ENCODE assay signal across 1 cellular context in the genomic region with DNA sequence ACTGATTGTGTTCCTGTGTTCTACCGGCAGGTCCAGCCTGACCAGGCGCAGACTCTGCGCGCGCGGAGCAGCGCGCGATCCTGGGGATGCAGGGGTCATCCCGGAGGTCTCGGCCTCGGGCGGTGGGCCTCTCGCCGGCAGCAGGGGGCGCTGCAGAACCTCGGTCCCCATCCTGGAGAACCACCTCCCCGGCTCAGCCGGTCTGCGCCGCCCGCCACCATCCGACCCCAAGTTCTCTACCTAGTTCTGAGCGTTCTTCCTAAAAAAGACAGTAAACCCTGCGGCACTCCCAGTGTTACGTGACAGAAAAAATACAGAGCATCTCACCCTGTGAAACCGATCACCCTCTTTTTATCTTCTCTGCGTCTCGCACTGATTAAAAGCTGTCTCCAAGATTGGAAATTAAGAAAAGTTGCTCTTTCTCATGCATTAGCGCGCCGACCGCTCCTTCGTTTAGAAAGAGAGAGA.
TF ChIP-seq lines count a peak whose summit lies in the region.

No MANE protein-coding gene starts in this region.

TF ChIP-seq in K562, 482 proteins besides CTCF, POLR2A, EP300 and RAD21 (continued from another document and continues in another):
- TF ChIP-seq ZNF609 (CRISPR knock-in tag; IDR thresholded peaks at IDR 0.05; ENCODE audit: borderline replicate concordance) = no peak
- TF ChIP-seq ZNF395 (CRISPR knock-in tag; IDR thresholded peaks at IDR 0.05) = no peak
- no peak for TF ChIP-seq MEF2D (tag; conservative IDR thresholded peaks at IDR 0.05; ENCODE audit: low read depth)
- TF ChIP-seq SMARCB1 (IDR thresholded peaks at IDR 0.05; ENCODE audit: insufficient read length, low read depth) = no peak
- 0 out of 2 replicates have a peak, but pooled peaks have one; percentile 56 for TF ChIP-seq LCOR (CRISPR knock-in tag; IDR thresholded peaks at IDR 0.05)
- no peak for TF ChIP-seq ATF7 (IDR thresholded peaks at IDR 0.05)
- TF ChIP-seq HMG20B (CRISPR knock-in tag; IDR thresholded peaks at IDR 0.05) = no peak
- TF ChIP-seq CCNT2 (IDR thresholded peaks at IDR 0.05; ENCODE audit: borderline replicate concordance, extremely low read depth, insufficient read length, low read depth, low read length) = peak; percentile 36
- no peak for TF ChIP-seq TBL1XR1 (IDR thresholded peaks at IDR 0.05; ENCODE audit: low read length in 2 of 2)
- TF ChIP-seq ZSCAN32 (CRISPR knock-in tag; IDR thresholded peaks at IDR 0.05) = no peak
- no peak for TF ChIP-seq EWSR1 (IDR thresholded peaks at IDR 0.05; ENCODE audit: borderline replicate concordance, low read depth, partially characterized antibody)
- TF ChIP-seq SMC3 (conservative IDR thresholded peaks at IDR 0.05; ENCODE audit: insufficient read depth, low read depth, low read length) = peak; percentile 53
- TF ChIP-seq ZNF212 (CRISPR knock-in tag; IDR thresholded peaks at IDR 0.05) = no peak
- TF ChIP-seq ZBED1 (IDR thresholded peaks at IDR 0.05) = no peak
- TF ChIP-seq KDM1A (IDR thresholded peaks at IDR 0.05) = 0 out of 4 replicates have a peak, but pooled peaks of 1 of the 2 experiments have one; percentile 5
- peak; percentile 81 for TF ChIP-seq ZBTB7A (IDR thresholded peaks at IDR 0.05; ENCODE audit: borderline replicate concordance, control insufficient read depth, low read depth, low read length)
- no peak for TF ChIP-seq ZBTB33 (CRISPR knock-in tag; IDR thresholded peaks at IDR 0.05)
- TF ChIP-seq POLR3A (IDR thresholded peaks at IDR 0.05; ENCODE audit: borderline replicate concordance, extremely low read depth, insufficient read depth, insufficient read length) = no peak
- TF ChIP-seq SAFB (IDR thresholded peaks at IDR 0.05; ENCODE audit: borderline replicate concordance, low read depth, low read length) = no peak
- TF ChIP-seq KDM4B (IDR thresholded peaks at IDR 0.05; ENCODE audit: borderline replicate concordance in 2 of 2, low read depth in 1 of 2) = no peak
- TF ChIP-seq, protein P1, sequence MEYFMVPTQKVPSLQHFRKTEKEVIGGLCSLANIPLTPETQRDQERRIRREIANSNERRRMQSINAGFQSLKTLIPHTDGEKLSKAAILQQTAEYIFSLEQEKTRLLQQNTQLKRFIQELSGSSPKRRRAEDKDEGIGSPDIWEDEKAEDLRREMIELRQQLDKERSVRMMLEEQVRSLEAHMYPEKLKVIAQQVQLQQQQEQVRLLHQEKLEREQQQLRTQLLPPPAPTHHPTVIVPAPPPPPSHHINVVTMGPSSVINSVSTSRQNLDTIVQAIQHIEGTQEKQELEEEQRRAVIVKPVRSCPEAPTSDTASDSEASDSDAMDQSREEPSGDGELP (CRISPR knock-in tag; IDR thresholded peaks at IDR 0.05; ENCODE audit: borderline replicate concordance) = peak; percentile 66; the same call in 1 of the 2 replicates
- no peak for TF ChIP-seq LARP7 (IDR thresholded peaks at IDR 0.05)
- TF ChIP-seq TBP (optimal IDR thresholded peaks at IDR 0.05; ENCODE audit: low read depth, low read length) = no peak
- TF ChIP-seq ZBTB12 (CRISPR knock-in tag; IDR thresholded peaks at IDR 0.05) = no peak
- TF ChIP-seq FIP1L1 (IDR thresholded peaks at IDR 0.05; ENCODE audit: low read depth, low read length, poor library complexity, severe bottlenecking) = no peak
- TF ChIP-seq MTA3 (IDR thresholded peaks at IDR 0.05; ENCODE audit: borderline replicate concordance) = no peak
- TF ChIP-seq KAT2B (IDR thresholded peaks at IDR 0.05; ENCODE audit: low read depth, low read length) = no peak
- TF ChIP-seq GABPB1 (CRISPR knock-in tag; IDR thresholded peaks at IDR 0.05) = peak; percentile 47; the same call in 1 of the 2 replicates
- no peak for TF ChIP-seq COPS2 (conservative IDR thresholded peaks at IDR 0.05)
- no peak for TF ChIP-seq DIDO1 (tag; IDR thresholded peaks at IDR 0.05; ENCODE audit: low read depth)
- TF ChIP-seq NRF1 (conservative IDR thresholded peaks at IDR 0.05 in 1 of 2, IDR thresholded peaks at IDR 0.05 in 1 of 2) = peak; percentile 43 to 51; a peak in 3 of 4 replicates
- peak; percentile 38; the same call in 1 of the 2 replicates for TF ChIP-seq CTBP1 (IDR thresholded peaks at IDR 0.05; ENCODE audit: borderline replicate concordance)
- TF ChIP-seq SRSF3 (IDR thresholded peaks at IDR 0.05; ENCODE audit: insufficient read depth, low read length) = no peak
- no peak for TF ChIP-seq ZMIZ1 (IDR thresholded peaks at IDR 0.05; ENCODE audit: low read depth in 2 of 2, low read length in 2 of 2)
- TF ChIP-seq, protein P2, sequence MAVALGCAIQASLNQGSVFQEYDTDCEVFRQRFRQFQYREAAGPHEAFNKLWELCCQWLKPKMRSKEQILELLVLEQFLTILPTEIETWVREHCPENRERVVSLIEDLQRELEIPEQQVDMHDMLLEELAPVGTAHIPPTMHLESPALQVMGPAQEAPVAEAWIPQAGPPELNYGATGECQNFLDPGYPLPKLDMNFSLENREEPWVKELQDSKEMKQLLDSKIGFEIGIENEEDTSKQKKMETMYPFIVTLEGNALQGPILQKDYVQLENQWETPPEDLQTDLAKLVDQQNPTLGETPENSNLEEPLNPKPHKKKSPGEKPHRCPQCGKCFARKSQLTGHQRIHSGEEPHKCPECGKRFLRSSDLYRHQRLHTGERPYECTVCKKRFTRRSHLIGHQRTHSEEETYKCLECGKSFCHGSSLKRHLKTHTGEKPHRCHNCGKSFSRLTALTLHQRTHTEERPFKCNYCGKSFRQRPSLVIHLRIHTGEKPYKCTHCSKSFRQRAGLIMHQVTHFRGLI (CRISPR knock-in tag; IDR thresholded peaks at IDR 0.05) = no peak
- TF ChIP-seq ZNF830 (CRISPR knock-in tag; IDR thresholded peaks at IDR 0.05) = no peak
- TF ChIP-seq TEAD2 (tag; IDR thresholded peaks at IDR 0.05) = no peak
- TF ChIP-seq, protein P3, sequence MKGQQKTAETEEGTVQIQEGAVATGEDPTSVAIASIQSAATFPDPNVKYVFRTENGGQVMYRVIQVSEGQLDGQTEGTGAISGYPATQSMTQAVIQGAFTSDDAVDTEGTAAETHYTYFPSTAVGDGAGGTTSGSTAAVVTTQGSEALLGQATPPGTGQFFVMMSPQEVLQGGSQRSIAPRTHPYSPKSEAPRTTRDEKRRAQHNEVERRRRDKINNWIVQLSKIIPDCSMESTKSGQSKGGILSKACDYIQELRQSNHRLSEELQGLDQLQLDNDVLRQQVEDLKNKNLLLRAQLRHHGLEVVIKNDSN (CRISPR knock-in tag; IDR thresholded peaks at IDR 0.05) = no peak
- TF ChIP-seq CBX8 (IDR thresholded peaks at IDR 0.05; ENCODE audit: borderline replicate concordance, extremely low read depth, low read depth, low read length, poor library complexity, severe bottlenecking) = no peak
- TF ChIP-seq HDAC6 (IDR thresholded peaks at IDR 0.05; ENCODE audit: low read depth, low read length) = no peak
- no peak for TF ChIP-seq ZNF277 (CRISPR knock-in tag; IDR thresholded peaks at IDR 0.05; ENCODE audit: borderline replicate concordance)
- TF ChIP-seq HNRNPLL (IDR thresholded peaks at IDR 0.05; ENCODE audit: low read depth, low read length, poor library complexity, severe bottlenecking) = no peak
- no peak for TF ChIP-seq CBFB (CRISPR knock-in tag; IDR thresholded peaks at IDR 0.05)
- peak; percentile 24; the same call in 1 of the 2 replicates for TF ChIP-seq SP1 (CRISPR knock-in tag; IDR thresholded peaks at IDR 0.05)
